ENCODE assay signal across 8 cellular contexts in genomic region chr20:64038579-64039292, GRCh38. TPM values are rescaled to one million over a fixed set of nuclear protein-coding genes. Genes with fewer than 3 reads are reported as not detected.
DNase-seq lines count a peak whose midpoint lies in the region; ATAC-seq lines count a peak whose summit lies in the region.

No MANE protein-coding gene starts in this region.

- DNase-seq in SIG-M5 treated with dmso at 0.1 percent for 504 hours (lab: John Stamatoyannopoulos, UW; ENCODE audit: unreplicated experiment): peak; percentile 71
- no peak for DNase-seq in SIG-M5 (lab: John Stamatoyannopoulos, UW)
- peak; percentile 41 for DNase-seq in NCI-H446 treated with DMSO at 0.1 percent for 48 hours (lab: John Stamatoyannopoulos, UW)
- peak; percentile 65 to 71 for DNase-seq in activated CD4-positive, alpha-beta T cell treated with anti-CD3 and anti-CD28 coated beads, Interleukin-2, amount 50 U/mL, for 4 hours
- peak; percentile 52 to 62 (median 53) for DNase-seq in effector memory CD4-positive, alpha-beta T cell
- peak; percentile 66 for DNase-seq in mucosa of gallbladder (ENCODE audit: low spot score)
- peak; percentile 85 for DNase-seq in stimulated activated CD8-positive, alpha-beta memory T cell treated with anti-CD3 and anti-CD28 coated beads, Interleukin-4, amount 100 ng/mL, for 48 hours

- H3K4me1 ChIP-seq in effector memory CD4-positive, alpha-beta T cell (ENCODE audit: control insufficient read depth, insufficient read depth, low read length, poor library complexity, severe bottlenecking): peaks cover 79% of the 10 kb centered on the region

- H3K9me3 ChIP-seq in effector memory CD4-positive, alpha-beta T cell (ENCODE audit: control insufficient read depth, low read length): no peaks in the 10 kb centered on the region

- H3K27ac ChIP-seq in effector memory CD4-positive, alpha-beta T cell (ENCODE audit: insufficient read depth, low read length, poor library complexity, severe bottlenecking): peak overlapping the region; percentile 35

- H3K36me3 ChIP-seq in effector memory CD4-positive, alpha-beta T cell (ENCODE audit: control insufficient read depth, insufficient read depth, low read length): peaks cover 4% of the 10 kb centered on the region

- peak; percentile 39 for ATAC-seq in HG03095 (IDR thresholded peaks at IDR 0.05; ENCODE audit: unreplicated experiment)

- no peaks in the 10 kb centered on the region for H3K27me3 ChIP-seq in effector memory CD4-positive, alpha-beta T cell (replicated peaks; ENCODE audit: control insufficient read depth, insufficient read depth, low read length, poor library complexity, severe bottlenecking)

- peak overlapping the region; percentile 66 for H3K4me3 ChIP-seq in effector memory CD4-positive, alpha-beta T cell (ENCODE audit: insufficient read depth, low read depth, low read length, poor library complexity, severe bottlenecking)

RNA-seq across cellular contexts. Expression of gene C20orf204, which starts 2.8 kb away (rescaled TPM):
- 1.7 TPM for total RNA-seq in mucosa of gallbladder

RNA-seq across cellular contexts. Expression of gene SOX18, which starts 10.7 kb away (rescaled TPM):
- 30.1 TPM for total RNA-seq in mucosa of gallbladder

RNA-seq across cellular contexts. Expression of gene TCEA2, which starts 24.3 kb away (rescaled TPM):
- 64.2 TPM for total RNA-seq in mucosa of gallbladder

RNA-seq across cellular contexts. Expression of gene RGS19, which starts 40.6 kb away (rescaled TPM):
- total RNA-seq in mucosa of gallbladder: 18.2 TPM

RNA-seq across cellular contexts. Expression of gene OPRL1, which starts 41.1 kb away (rescaled TPM):
- 1.7 TPM for total RNA-seq in mucosa of gallbladder
